8 cellular contexts compared by ENCODE assay signal in the genomic region with DNA sequence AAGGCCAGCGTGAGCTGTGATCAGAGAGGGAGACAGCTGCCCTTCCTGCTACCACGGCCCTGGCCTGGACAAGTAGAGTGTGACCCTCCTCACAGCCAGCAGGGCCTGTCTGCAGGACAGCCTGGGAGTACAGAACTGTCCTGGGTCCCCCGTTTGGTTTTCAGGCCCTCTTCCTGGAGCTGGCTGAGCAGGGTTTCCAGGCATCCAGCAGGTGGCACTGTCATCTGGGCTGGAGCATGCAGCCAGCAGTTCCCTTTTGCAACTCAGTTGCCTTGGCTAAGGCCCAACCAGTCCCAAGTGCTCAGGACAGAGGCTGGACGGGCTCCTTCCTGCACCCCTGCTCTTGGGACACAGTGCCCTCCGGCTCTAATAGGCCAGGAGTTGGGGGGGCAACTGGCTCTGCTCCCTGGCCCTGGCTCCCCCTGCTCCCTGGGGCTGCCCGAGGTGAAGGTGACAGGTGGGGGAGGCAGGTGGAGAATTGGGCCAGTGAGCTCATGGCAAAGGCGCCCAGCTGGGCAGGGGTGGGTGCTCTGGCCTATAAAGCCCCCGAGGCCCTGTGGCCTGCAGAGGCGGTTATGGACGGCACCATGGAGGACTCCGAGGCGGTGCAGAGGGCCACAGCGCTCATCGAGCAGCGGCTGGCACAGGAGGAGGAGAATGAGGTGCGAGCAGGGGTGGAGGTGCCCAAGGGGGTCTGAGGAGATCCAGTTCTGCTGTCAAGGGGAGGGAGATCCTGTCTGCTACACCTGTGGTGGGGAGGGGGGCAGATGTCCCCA. TPM values are rescaled to one million over a fixed set of nuclear protein-coding genes. Genes with fewer than 3 reads are reported as not detected.
DNase-seq lines count a peak whose midpoint lies in the region; ATAC-seq and TF ChIP-seq lines count a peak whose summit lies in the region.

A gene with protein sequence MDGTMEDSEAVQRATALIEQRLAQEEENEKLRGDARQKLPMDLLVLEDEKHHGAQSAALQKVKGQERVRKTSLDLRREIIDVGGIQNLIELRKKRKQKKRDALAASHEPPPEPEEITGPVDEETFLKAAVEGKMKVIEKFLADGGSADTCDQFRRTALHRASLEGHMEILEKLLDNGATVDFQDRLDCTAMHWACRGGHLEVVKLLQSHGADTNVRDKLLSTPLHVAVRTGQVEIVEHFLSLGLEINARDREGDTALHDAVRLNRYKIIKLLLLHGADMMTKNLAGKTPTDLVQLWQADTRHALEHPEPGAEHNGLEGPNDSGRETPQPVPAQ (plus strand): TSS at position 566 of the 776 bp plus-strand sequence. CDS start 10 bp downstream, at position 576.

- no peaks in the 10 kb centered on the region for H4K20me1 ChIP-seq in H9 (ENCODE audit: control insufficient read depth, insufficient read depth, insufficient read length)

- H3K27ac ChIP-seq in H9 (ENCODE audit: insufficient read length, low read depth, low read length): no peak within 1 kb of the TSS

- H2AFZ ChIP-seq in H9 (ENCODE audit: low read length): no peak within 1 kb of the TSS

- H2BK20ac ChIP-seq in H9 (ENCODE audit: low read depth, low read length, poor library complexity, severe bottlenecking): no peak within 1 kb of the TSS

- ATAC-seq in effector memory CD8-positive, alpha-beta T cell (replicated peaks): peak; percentile 77
- peak; percentile 95 for ATAC-seq in memory B cell (ENCODE audit: low read depth)
- ATAC-seq in HG02852 (IDR thresholded peaks at IDR 0.05; ENCODE audit: unreplicated experiment): no peak

- no peak within 1 kb of the TSS for H3K18ac ChIP-seq in H9 (ENCODE audit: insufficient read length, low read depth, low read length)

- H3K27me3 Mint-ChIP-seq in H9 (ENCODE audit: low read depth) (no peaks in the 10 kb centered on the region), memory B cell (no peaks in the 10 kb centered on the region)
- H3K27me3 Mint-ChIP-seq in activated CD4-positive, alpha-beta memory T cell treated with anti-CD3 and anti-CD28 coated beads for 36 hours: no peaks in the 10 kb centered on the region
- H3K27me3 Mint-ChIP-seq in effector memory CD8-positive, alpha-beta T cell: no peaks in the 10 kb centered on the region

- no peaks in the 10 kb centered on the region for H3K23me2 ChIP-seq in H9 (ENCODE audit: insufficient read length, low read depth, low read length, poor library complexity, severe bottlenecking)

- no peak within 1 kb of the TSS for H3T11ph ChIP-seq in H9 (ENCODE audit: low read length)

- POLR2A ChIA-PET in activated CD4-positive, alpha-beta memory T cell treated with anti-CD3 and anti-CD28 coated beads for 36 hours (lab: Charles Lee): no interaction called here

- intact Hi-C loops in activated CD4-positive, alpha-beta memory T cell treated with anti-CD3 and anti-CD28 coated beads for 36 hours (cut with micrococcal nuclease): loop anchor here (2.0 to 10.0 kb wide), 3 partner anchors 40 to 162 kb away; a partner anchor contains a TSS

- H3K56ac ChIP-seq in H9 (ENCODE audit: insufficient read length, low read depth, low read length): no peak within 1 kb of the TSS

- no peak within 1 kb of the TSS; the same call in 1 of the 2 replicates for H3K14ac ChIP-seq in H9 (ENCODE audit: insufficient read depth, low read length)

- H3K4me1 Mint-ChIP-seq in H9 (peaks cover 11 to 13% of the 10 kb centered on the region in 2 experiments), memory B cell (no peaks in the 10 kb centered on the region)
- no peaks in the 10 kb centered on the region for H3K4me1 Mint-ChIP-seq in activated CD4-positive, alpha-beta memory T cell treated with anti-CD3 and anti-CD28 coated beads for 36 hours (ENCODE audit: low read depth)
- H3K4me1 Mint-ChIP-seq in effector memory CD8-positive, alpha-beta T cell (ENCODE audit: low read depth in 2 of 2): no peaks in the 10 kb centered on the region

- H3K27ac Mint-ChIP-seq in H9 (peak within 1 kb of the TSS in 2 of 3 experiments; percentile 66 to 79; a peak in 3 of 7 replicates), memory B cell (no peak within 1 kb of the TSS)
- no peak within 1 kb of the TSS for H3K27ac Mint-ChIP-seq in activated CD4-positive, alpha-beta memory T cell treated with anti-CD3 and anti-CD28 coated beads for 36 hours
- H3K27ac Mint-ChIP-seq in effector memory CD8-positive, alpha-beta T cell: peak within 1 kb of the TSS in 1 of 2 donors; percentile 64

- no peak within 1 kb of the TSS for H2BK15ac ChIP-seq in H9 (ENCODE audit: low read depth, low read length)

- no peak within 1 kb of the TSS for H2BK120ac ChIP-seq in H9 (ENCODE audit: low read depth, low read length, poor library complexity, severe bottlenecking)

- peak; percentile 63 for DNase-seq in DMS114 treated with DMSO at 0.1 percent for 48 hours (lab: John Stamatoyannopoulos, UW; ENCODE audit: unreplicated experiment)
- DNase-seq in H9: peak; percentile 92
- peak; percentile 3 for DNase-seq in NCI-H345 treated with DMSO at 0.1 percent for 48 hours (lab: John Stamatoyannopoulos, UW; ENCODE audit: unreplicated experiment)
- DNase-seq in activated CD4-positive, alpha-beta memory T cell treated with anti-CD3 and anti-CD28 coated beads for 36 hours: peak; percentile 70
- peak; percentile 42 to 50 (median 48) for DNase-seq in effector memory CD8-positive, alpha-beta T cell
- peak; percentile 55 to 58 for DNase-seq in memory B cell (ENCODE audit: low spot score in 2 of 2)
- DNase-seq in stimulated activated CD8-positive, alpha-beta memory T cell treated with anti-CD3 and anti-CD28 coated beads, Interleukin-2, amount 100 ng/mL, for 1 hour (ENCODE audit: low read depth in 2 of 2): peak; percentile 6 to 17

- no peaks in the 10 kb centered on the region for H3K9me3 ChIP-seq in H9 (ENCODE audit: control insufficient read depth, low read depth, low read length)

- H2BK12ac ChIP-seq in H9 (ENCODE audit: insufficient read length, low read depth, low read length): no peak within 1 kb of the TSS

- no peak within 1 kb of the TSS for H3K9ac ChIP-seq in H9 (ENCODE audit: extremely low read depth, insufficient read length, low read length)

- H3K79me2 ChIP-seq in H9 (ENCODE audit: insufficient read depth, low read length): no peaks in the 10 kb centered on the region

- TF ChIP-seq CTCF in H9 (conservative IDR thresholded peaks at IDR 0.05): peak; percentile 93

- H2AK5ac ChIP-seq in H9 (ENCODE audit: insufficient read length, low read length): no peak within 1 kb of the TSS

- H3K36me3 Mint-ChIP-seq in H9 (ENCODE audit: insufficient read depth in 1 of 3, low read depth in 3 of 3): peaks cover 0 to 12% (median 0%) of the 10 kb centered on the region in 3 experiments; a peak in 3 of 7 replicates
- no peaks in the 10 kb centered on the region for H3K36me3 Mint-ChIP-seq in activated CD4-positive, alpha-beta memory T cell treated with anti-CD3 and anti-CD28 coated beads for 36 hours
- H3K36me3 Mint-ChIP-seq in effector memory CD8-positive, alpha-beta T cell (ENCODE audit: insufficient read depth): no peaks in the 10 kb centered on the region
- no peaks in the 10 kb centered on the region for H3K36me3 Mint-ChIP-seq in memory B cell

- H3K27me3 ChIP-seq in H9 (ENCODE audit: insufficient read depth, low read length): no peaks in the 10 kb centered on the region

- H2BK5ac ChIP-seq in H9 (ENCODE audit: insufficient read length, low read length): no peak within 1 kb of the TSS

- H4K8ac ChIP-seq in H9 (replicated peaks; ENCODE audit: insufficient read length, low read depth, low read length): no peak within 1 kb of the TSS

- H3K4me2 ChIP-seq in H9 (ENCODE audit: insufficient read depth, insufficient read length, low read length): no peak within 1 kb of the TSS

- H3K9me3 Mint-ChIP-seq in H9 (no peaks in the 10 kb centered on the region), memory B cell (no peaks in the 10 kb centered on the region)
- no peaks in the 10 kb centered on the region for H3K9me3 Mint-ChIP-seq in activated CD4-positive, alpha-beta memory T cell treated with anti-CD3 and anti-CD28 coated beads for 36 hours
- no peaks in the 10 kb centered on the region for H3K9me3 Mint-ChIP-seq in effector memory CD8-positive, alpha-beta T cell

- H3K4me3 Mint-ChIP-seq in H9 (no peak within 1 kb of the TSS; a peak in 1 of 5 replicates), memory B cell (no peak within 1 kb of the TSS)
- H3K4me3 Mint-ChIP-seq in activated CD4-positive, alpha-beta memory T cell treated with anti-CD3 and anti-CD28 coated beads for 36 hours: no peak within 1 kb of the TSS
- H3K4me3 Mint-ChIP-seq in effector memory CD8-positive, alpha-beta T cell: no peak within 1 kb of the TSS

- CTCF ChIA-PET in activated CD4-positive, alpha-beta memory T cell treated with anti-CD3 and anti-CD28 coated beads for 36 hours (lab: Charles Lee): interaction anchor here (0.6 to 3.0 kb wide), 30 partner anchors 12 to 499 kb away, joined by 3 to 18 read pairs (median 4); a partner anchor contains a TSS

- no peak within 1 kb of the TSS for H4K91ac ChIP-seq in H9 (ENCODE audit: insufficient read length, low read depth, low read length)

- H3K23ac ChIP-seq in H9 (ENCODE audit: insufficient read length, low read depth, low read length): no peak within 1 kb of the TSS

- no peak within 1 kb of the TSS for H4K5ac ChIP-seq in H9 (ENCODE audit: insufficient read length, low read depth, low read length)

- H3K4me1 ChIP-seq in H9 (ENCODE audit: insufficient read depth, low read length): no peaks in the 10 kb centered on the region

- no CpG with 5 or more reads among the region's 16 CpGs for WGBS in H9 (ENCODE audit: extremely low coverage, insufficient read length, low lambda C conversion rate)

- no peak within 1 kb of the TSS for H3K4ac ChIP-seq in H9 (ENCODE audit: low read depth, low read length)

- H3K79me1 ChIP-seq in H9 (ENCODE audit: insufficient read depth, low read depth, low read length, poor library complexity, severe bottlenecking): no peaks in the 10 kb centered on the region

RNA-seq across cellular contexts. Expression of the gene that starts here (rescaled TPM):
- not detected in 2 replicates for total RNA-seq in H9 (2021)
- total RNA-seq in activated CD4-positive, alpha-beta memory T cell treated with anti-CD3 and anti-CD28 coated beads for 36 hours: not detected

Comparison
In these comparisons a context has a peak if more than half of its experiments do, and no peak if none do; other contexts are left out.
1. Peak in DNase-seq in H9; RNA of the gene not detected or under 1 TPM.
2. Peak in DNase-seq in activated CD4-positive, alpha-beta memory T cell treated with anti-CD3 and anti-CD28 coated beads for 36 hours; RNA of the gene not detected or under 1 TPM.
3. DNase-seq: peak in every context shown above with its lines; median percentile 92 in H9; 70 in activated CD4-positive, alpha-beta memory T cell treated with anti-CD3 and anti-CD28 coated beads for 36 hours; 63 in DMS114 treated with DMSO at 0.1 percent for 48 hours; 56 in memory B cell; 48 in effector memory CD8-positive, alpha-beta T cell; 12 in stimulated activated CD8-positive, alpha-beta memory T cell treated with anti-CD3 and anti-CD28 coated beads, Interleukin-2, amount 100 ng/mL, for 1 hour; 3 in NCI-H345 treated with DMSO at 0.1 percent for 48 hours.
4. H3K27ac Mint-ChIP-seq: peak in H9 (2 of 3); none in activated CD4-positive, alpha-beta memory T cell treated with anti-CD3 and anti-CD28 coated beads for 36 hours (single experiment) and memory B cell (single experiment).